13 cellular contexts compared by ENCODE assay signal in genomic region chr22:35401863-35402262, GRCh38. TPM values are rescaled to one million over a fixed set of nuclear protein-coding genes. Genes with fewer than 3 reads are reported as not detected.
DNase-seq lines count a peak whose midpoint lies in the region; ATAC-seq and TF ChIP-seq lines count a peak whose summit lies in the region.
"Had no signal": no experiment of that assay in that cellular context is flagged by ENCODE, and none has a peak within 500 bp of the region (broad histone marks: within the 10 kb centered on the region; RNA-seq: fewer than 3 reads in every experiment).

No MANE protein-coding gene starts in this region.

- POLR2A ChIA-PET in OCI-LY7 (lab: Charles Lee), result interaction anchor here (1.3 kb wide), 1 partner anchor 8 kb away, joined by 6 read pairs; no protein-coding TSS in a partner anchor

- BruUV-seq in OCI-LY7 (replicated peaks; lab: Mats Ljungman, UMichigan), result no TSS peak

- ATAC-seq in stimulated activated naive CD8-positive, alpha-beta T cell treated with anti-CD3 and anti-CD28 coated beads, Interleukin-15, amount 100 ng/mL, for 72 hours, result no peak

- peak overlapping the region; percentile 94 for H3K4me3 Mint-ChIP-seq in activated naive CD4-positive, alpha-beta T cell treated with anti-CD3 and anti-CD28 coated beads for 36 hours
- no peak overlapping the region for H3K4me3 Mint-ChIP-seq in dendritic cell treated with granulocyte-macrophage colony-stimulating factor and Interleukin-4, amounts not matched to agents 40 ng/mL and 50 ng/mL, for 4 days
- peak overlapping the region; percentile 98 to 100 for H3K4me3 Mint-ChIP-seq in stimulated activated naive CD8-positive, alpha-beta T cell treated with anti-CD3 and anti-CD28 coated beads, Interleukin-15, amount 100 ng/mL, for 72 hours

- H3K27ac Mint-ChIP-seq in activated naive CD4-positive, alpha-beta T cell treated with anti-CD3 and anti-CD28 coated beads for 36 hours, result no peak overlapping the region
- H3K27ac Mint-ChIP-seq in dendritic cell treated with granulocyte-macrophage colony-stimulating factor and Interleukin-4, amounts not matched to agents 40 ng/mL and 50 ng/mL, for 4 days, result peak overlapping the region; percentile 61
- peak overlapping the region; percentile 92 to 95 for H3K27ac Mint-ChIP-seq in stimulated activated naive CD8-positive, alpha-beta T cell treated with anti-CD3 and anti-CD28 coated beads, Interleukin-15, amount 100 ng/mL, for 72 hours

- peaks cover 33% of the 10 kb centered on the region for H3K4me1 Mint-ChIP-seq in activated naive CD4-positive, alpha-beta T cell treated with anti-CD3 and anti-CD28 coated beads for 36 hours (ENCODE audit: low read depth)
- H3K4me1 Mint-ChIP-seq in dendritic cell treated with granulocyte-macrophage colony-stimulating factor and Interleukin-4, amounts not matched to agents 40 ng/mL and 50 ng/mL, for 4 days (ENCODE audit: low read depth), result peaks cover 58% of the 10 kb centered on the region
- H3K4me1 Mint-ChIP-seq in stimulated activated naive CD8-positive, alpha-beta T cell treated with anti-CD3 and anti-CD28 coated beads, Interleukin-15, amount 100 ng/mL, for 72 hours, result peaks cover 52% of the 10 kb centered on the region

- peaks cover 64% of the 10 kb centered on the region for H3K36me3 Mint-ChIP-seq in activated naive CD4-positive, alpha-beta T cell treated with anti-CD3 and anti-CD28 coated beads for 36 hours (ENCODE audit: low read depth)
- peaks cover 63% of the 10 kb centered on the region for H3K36me3 Mint-ChIP-seq in dendritic cell treated with granulocyte-macrophage colony-stimulating factor and Interleukin-4, amounts not matched to agents 40 ng/mL and 50 ng/mL, for 4 days (ENCODE audit: low read depth)

- H3K4me2 ChIP-seq in OCI-LY7 (ENCODE audit: low read length), result peak overlapping the region; percentile 97

- CTCF ChIA-PET in activated naive CD4-positive, alpha-beta T cell treated with anti-CD3 and anti-CD28 coated beads for 36 hours (lab: Charles Lee), result interaction anchor here (0.6 to 1.2 kb wide), 3 partner anchors 28 to 770 kb away, joined by 3 to 8 read pairs (median 3); no protein-coding TSS in a partner anchor
- CTCF ChIA-PET in OCI-LY7 (lab: Charles Lee; ENCODE audit: unreplicated experiment), result interaction anchor here (0.6 kb wide), 1 partner anchor 41 kb away, joined by 3 read pairs; no protein-coding TSS in a partner anchor

- peaks cover 60% of the 10 kb centered on the region for H3K4me1 ChIP-seq in OCI-LY7 (ENCODE audit: insufficient read depth, low read length, poor library complexity, severe bottlenecking)
- H3K4me1 ChIP-seq: colonic mucosa had no signal

- TF ChIP-seq CTCF in OCI-LY7 (conservative IDR thresholded peaks at IDR 0.05; ENCODE audit: low read length), result no peak

- DNase-seq in activated naive CD4-positive, alpha-beta T cell treated with anti-CD3 and anti-CD28 coated beads for 36 hours, result no peak
- DNase-seq in activated naive CD4-positive, alpha-beta T cell treated with anti-CD3 and anti-CD28 coated beads, Interleukin-2, amount 50 U/mL, for 16 hours, result no peak
- DNase-seq in OCI-LY7 (ENCODE audit: low spot score) (no peak), NCI-H187 (lab: John Stamatoyannopoulos, UW) (no peak), NCI-H226 (no peak), hepatic stellate cell (ENCODE audit: low spot score) (no peak)
- no peak for DNase-seq in stimulated activated naive CD8-positive, alpha-beta T cell treated with anti-CD3 and anti-CD28 coated beads, Interleukin-15, amount 100 ng/mL, for 72 hours
- DNase-seq: colonic mucosa, islet precursor cell, NCI-H1048, NCI-H510A treated with DMSO at 0.1 percent for 48 hours, SJCRH30 had no signal

- peaks cover 6% of the 10 kb centered on the region; the same call in 1 of the 2 replicates for H4K20me1 ChIP-seq in OCI-LY7 (ENCODE audit: insufficient read depth, low read length)

- intact Hi-C loops in activated naive CD4-positive, alpha-beta T cell treated with anti-CD3 and anti-CD28 coated beads for 36 hours (cut with micrococcal nuclease), result loop anchor here (2.0 kb wide), 1 partner anchor 101 kb away; no protein-coding TSS in a partner anchor
- intact Hi-C loops in OCI-LY7 (cut with micrococcal nuclease; ENCODE audit: unreplicated experiment), result no loop called here
- intact Hi-C loops in dendritic cell treated with granulocyte-macrophage colony-stimulating factor and Interleukin-4, amounts not matched to agents 40 ng/mL and 50 ng/mL, for 4 days (cut with micrococcal nuclease), result loop anchor here (1.0 kb wide), 1 partner anchor 8 kb away; no protein-coding TSS in a partner anchor

- H3K79me2 ChIP-seq in OCI-LY7 (ENCODE audit: insufficient read depth, low read depth, low read length), result peaks cover 45% of the 10 kb centered on the region

- no peaks in the 10 kb centered on the region for H3K9me3 Mint-ChIP-seq in activated naive CD4-positive, alpha-beta T cell treated with anti-CD3 and anti-CD28 coated beads for 36 hours
- H3K9me3 Mint-ChIP-seq in dendritic cell treated with granulocyte-macrophage colony-stimulating factor and Interleukin-4, amounts not matched to agents 40 ng/mL and 50 ng/mL, for 4 days, result no peaks in the 10 kb centered on the region
- H3K9me3 Mint-ChIP-seq in stimulated activated naive CD8-positive, alpha-beta T cell treated with anti-CD3 and anti-CD28 coated beads, Interleukin-15, amount 100 ng/mL, for 72 hours, result no peaks in the 10 kb centered on the region

- no peaks in the 10 kb centered on the region; the same call in 1 of the 2 replicates for H3K9me3 ChIP-seq in OCI-LY7 (ENCODE audit: low read length)
- H3K9me3 ChIP-seq: colonic mucosa, SJCRH30 had no signal

- peak overlapping the region; percentile 79 for H3K4me3 ChIP-seq in OCI-LY7 (ENCODE audit: low read depth, low read length, poor library complexity, severe bottlenecking)
- H3K4me3 ChIP-seq: colonic mucosa, SJCRH30 had no signal

- H2AFZ ChIP-seq in OCI-LY7 (ENCODE audit: low read length), result no peak overlapping the region

- H3K9me2 ChIP-seq in OCI-LY7 (ENCODE audit: insufficient read depth, low read length), result no peaks in the 10 kb centered on the region

- peak overlapping the region; percentile 86 for H3K27ac ChIP-seq in OCI-LY7 (ENCODE audit: low read depth, low read length, poor library complexity, severe bottlenecking)
- H3K27ac ChIP-seq: colonic mucosa, SJCRH30 had no signal

- peaks cover 66% of the 10 kb centered on the region for H3K36me3 ChIP-seq in OCI-LY7 (ENCODE audit: insufficient read depth, low read length)
- H3K36me3 ChIP-seq: colonic mucosa had no signal

- no peaks in the 10 kb centered on the region for H3K27me3 Mint-ChIP-seq in activated naive CD4-positive, alpha-beta T cell treated with anti-CD3 and anti-CD28 coated beads for 36 hours (ENCODE audit: low read depth)
- no peaks in the 10 kb centered on the region for H3K27me3 Mint-ChIP-seq in dendritic cell treated with granulocyte-macrophage colony-stimulating factor and Interleukin-4, amounts not matched to agents 40 ng/mL and 50 ng/mL, for 4 days
- no peaks in the 10 kb centered on the region for H3K27me3 Mint-ChIP-seq in stimulated activated naive CD8-positive, alpha-beta T cell treated with anti-CD3 and anti-CD28 coated beads, Interleukin-15, amount 100 ng/mL, for 72 hours

RNA-seq across cellular contexts. Expression of gene MCM5, which starts 1.9 kb away (rescaled TPM):
- total RNA-seq in activated naive CD4-positive, alpha-beta T cell treated with anti-CD3 and anti-CD28 coated beads for 36 hours, result 100 to 1,000 TPM; 293 to 301 TPM
- total RNA-seq in OCI-LY7 (2014; rRNA removed; shearing (Covaris generic)), result 178 and 242 TPM in 2 replicates
- 360 TPM in 2 replicates for total RNA-seq in OCI-LY7 (2022)

RNA-seq across cellular contexts. Expression of gene HMOX1, which starts 21.0 kb away (rescaled TPM):
- under 1 TPM; 0.15 to 0.21 TPM for total RNA-seq in activated naive CD4-positive, alpha-beta T cell treated with anti-CD3 and anti-CD28 coated beads for 36 hours
- total RNA-seq in OCI-LY7 (2014; rRNA removed; shearing (Covaris generic)), result 2.2 and 2.9 TPM in 2 replicates
- 8.5 and 13.9 TPM in 2 replicates for total RNA-seq in OCI-LY7 (2022)
